In genomic region chr18:31493171-31493570, GRCh38 we compare ENCODE assay signal across 1 cellular context.
TF ChIP-seq lines count a peak whose summit lies in the region.

No MANE protein-coding gene starts in this region.

TF ChIP-seq in GM12878, 131 proteins besides CTCF, POLR2A, EP300 and RAD21 (continued from another document and continues in another):
- TF ChIP-seq ZNF687 (IDR thresholded peaks at IDR 0.05) = no peak
- TF ChIP-seq PAX8 (IDR thresholded peaks at IDR 0.05) = no peak
- no peak for TF ChIP-seq BRCA1 (IDR thresholded peaks at IDR 0.05; ENCODE audit: low read depth, low read length)
- TF ChIP-seq USF2 (IDR thresholded peaks at IDR 0.05; ENCODE audit: borderline replicate concordance, low read depth, low read length) = no peak
- TF ChIP-seq MYC (IDR thresholded peaks at IDR 0.05; ENCODE audit: insufficient read depth, insufficient read length, insufficient replicate concordance, low read length, severe bottlenecking) = no peak
- no peak for TF ChIP-seq ZNF207 (IDR thresholded peaks at IDR 0.05; ENCODE audit: borderline replicate concordance)
- TF ChIP-seq ATF3 (IDR thresholded peaks at IDR 0.05; ENCODE audit: borderline replicate concordance, extremely low read depth, low read depth, low read length) = no peak
- peak; percentile 77 for TF ChIP-seq RELA (IDR thresholded peaks at IDR 0.05; ENCODE audit: borderline replicate concordance, partially characterized antibody)
- peak; percentile 88; the same call in 1 of the 2 replicates for TF ChIP-seq SPI1 (IDR thresholded peaks at IDR 0.05; ENCODE audit: borderline replicate concordance, insufficient read depth, low read depth, low read length)
- TF ChIP-seq RELB (IDR thresholded peaks at IDR 0.05; ENCODE audit: low read depth) = peak; percentile 95
- TF ChIP-seq SREBF1 (IDR thresholded peaks at IDR 0.05; ENCODE audit: low read length) = no peak
- TF ChIP-seq HDAC6 (IDR thresholded peaks at IDR 0.05; ENCODE audit: unreplicated experiment) = no peak
- no peak for TF ChIP-seq E2F4 (IDR thresholded peaks at IDR 0.05; ENCODE audit: low read depth, low read length)
- TF ChIP-seq POLR2AphosphoS2 (IDR thresholded peaks at IDR 0.05; ENCODE audit: low read depth, low read length) = no peak
- peak; percentile 34 for TF ChIP-seq SKIL (IDR thresholded peaks at IDR 0.05; ENCODE audit: low read depth, poor library complexity, severe bottlenecking)
- TF ChIP-seq SUZ12 (IDR thresholded peaks at IDR 0.05; ENCODE audit: unreplicated experiment) = no peak
- TF ChIP-seq KAT2A (conservative IDR thresholded peaks at IDR 0.05; ENCODE audit: control insufficient read depth, low read depth, low read length) = no peak
- TF ChIP-seq CHD2 (IDR thresholded peaks at IDR 0.05; ENCODE audit: borderline replicate concordance, low read depth, low read length) = peak; percentile 73; the same call in 1 of the 2 replicates
- peak; percentile 41 for TF ChIP-seq ATF2 (IDR thresholded peaks at IDR 0.05; ENCODE audit: low read length)
- no peak for TF ChIP-seq ELK1 (IDR thresholded peaks at IDR 0.05; ENCODE audit: low read depth, low read length)
- no peak for TF ChIP-seq MAX (IDR thresholded peaks at IDR 0.05; ENCODE audit: low read depth, low read length)
- TF ChIP-seq CBX5 (IDR thresholded peaks at IDR 0.05; ENCODE audit: low read depth) = no peak
- no peak for TF ChIP-seq ETV6 (conservative IDR thresholded peaks at IDR 0.05 in 1 of 2, IDR thresholded peaks at IDR 0.05 in 1 of 2; ENCODE audit: borderline replicate concordance in 1 of 2, low read depth in 1 of 2)
- no peak for TF ChIP-seq CBX3 (IDR thresholded peaks at IDR 0.05; ENCODE audit: borderline replicate concordance, low read depth)
- TF ChIP-seq USF1 (IDR thresholded peaks at IDR 0.05; ENCODE audit: borderline replicate concordance, extremely low read length, insufficient read depth, low read depth, low read length) = no peak
- no peak for TF ChIP-seq SMAD1 (IDR thresholded peaks at IDR 0.05; ENCODE audit: low read depth, partially characterized antibody)
- TF ChIP-seq TARDBP (IDR thresholded peaks at IDR 0.05; ENCODE audit: borderline replicate concordance) = no peak
- TF ChIP-seq BMI1 (IDR thresholded peaks at IDR 0.05; ENCODE audit: borderline replicate concordance) = peak; percentile 72; the same call in 1 of the 2 replicates
- no peak for TF ChIP-seq BCLAF1 (IDR thresholded peaks at IDR 0.05)
- TF ChIP-seq E2F8 (IDR thresholded peaks at IDR 0.05; ENCODE audit: low read depth, partially characterized antibody) = no peak
- TF ChIP-seq TCF3 (IDR thresholded peaks at IDR 0.05; ENCODE audit: borderline replicate concordance, insufficient read depth, low read depth, low read length) = no peak
- TF ChIP-seq TCF7 (IDR thresholded peaks at IDR 0.05; ENCODE audit: borderline replicate concordance) = no peak
- TF ChIP-seq SMARCA5 (IDR thresholded peaks at IDR 0.05) = no peak
- TF ChIP-seq STAT3 (IDR thresholded peaks at IDR 0.05; ENCODE audit: low read depth, low read length) = no peak
- no peak for TF ChIP-seq RCOR1 (conservative IDR thresholded peaks at IDR 0.05; ENCODE audit: low read depth, low read length)
- TF ChIP-seq HDGF (IDR thresholded peaks at IDR 0.05) = no peak
- no peak for TF ChIP-seq NR2C2 (IDR thresholded peaks at IDR 0.05; ENCODE audit: borderline replicate concordance, control insufficient read depth, insufficient read length, low read depth)
- no peak for TF ChIP-seq RB1 (IDR thresholded peaks at IDR 0.05; ENCODE audit: borderline replicate concordance)
- TF ChIP-seq ZNF217 (IDR thresholded peaks at IDR 0.05) = no peak
- no peak for TF ChIP-seq RFX5 (IDR thresholded peaks at IDR 0.05; ENCODE audit: low read depth, low read length)
- TF ChIP-seq IRF4 (IDR thresholded peaks at IDR 0.05; ENCODE audit: low read depth, low read length) = peak; percentile 75; the same call in 1 of the 2 replicates
